8 cellular contexts compared by ENCODE assay signal in the genomic region with DNA sequence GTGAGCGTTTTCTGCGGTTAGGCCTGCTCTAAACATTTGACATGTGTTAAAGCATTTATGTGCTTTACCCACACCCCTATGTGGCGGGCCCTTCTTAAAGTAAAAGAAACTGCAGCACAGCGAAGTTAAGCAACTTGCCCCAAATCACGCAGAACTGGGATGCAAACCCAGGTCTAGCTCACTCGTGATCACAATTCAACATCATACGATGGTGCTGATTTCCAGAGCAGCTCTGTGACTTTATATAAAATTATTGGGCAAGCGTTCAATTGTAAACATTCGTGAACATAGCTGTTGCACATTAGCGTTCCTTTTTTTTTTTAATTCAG. TPM values are rescaled to one million over a fixed set of nuclear protein-coding genes. Genes with fewer than 3 reads are reported as not detected.
DNase-seq lines count a peak whose midpoint lies in the region; ATAC-seq, FAIRE-seq and TF ChIP-seq lines count a peak whose summit lies in the region.

No MANE protein-coding gene starts in this region.

- no peaks in the 10 kb centered on the region for H3K9me3 ChIP-seq in astrocyte (ENCODE audit: insufficient read depth, low read depth, low read length)
- H3K9me3 ChIP-seq in thoracic aorta = no peaks in the 10 kb centered on the region

- H4K20me1 ChIP-seq in astrocyte (ENCODE audit: insufficient read depth, low read length) = no peaks in the 10 kb centered on the region

- H3K36me3 ChIP-seq in astrocyte (ENCODE audit: insufficient read depth, low read length) (no peaks in the 10 kb centered on the region), thoracic aorta (no peaks in the 10 kb centered on the region)

- peaks cover 36% of the 10 kb centered on the region for H3K4me1 Mint-ChIP-seq in T-helper 2 cell treated with Interferon-gamma antibody and Interleukin-4, amounts not matched to agents 5 μg/mL and 100 μg/mL, for 36 hours (ENCODE audit: low read depth)
- no peaks in the 10 kb centered on the region for H3K4me1 Mint-ChIP-seq in astrocyte (ENCODE audit: low read depth, unreplicated experiment)

- FAIRE-seq in astrocyte (lab: Jason Lieb, UNC) = no peak

- H3K27ac ChIP-seq in astrocyte (ENCODE audit: low read depth, low read length) (peak overlapping the region; percentile 66), layer of hippocampus (ENCODE audit: low read depth, low read length) (peak overlapping the region; percentile 88), thoracic aorta (peak overlapping the region; percentile 91 to 93)

- TF ChIP-seq CTCF in astrocyte (IDR thresholded peaks at IDR 0.05; ENCODE audit: insufficient read depth, low read depth, low read length) (no peak), thoracic aorta (IDR thresholded peaks at IDR 0.05) (no peak)

- H3K27me3 Mint-ChIP-seq in T-helper 2 cell treated with Interferon-gamma antibody and Interleukin-4, amounts not matched to agents 5 μg/mL and 100 μg/mL, for 36 hours (ENCODE audit: low read depth) = no peaks in the 10 kb centered on the region
- H3K27me3 Mint-ChIP-seq in astrocyte (ENCODE audit: low read depth, unreplicated experiment) = no peaks in the 10 kb centered on the region

- DNase-seq in T-helper 2 cell treated with Interferon-gamma antibody and Interleukin-4, amounts not matched to agents 5 μg/mL and 100 μg/mL, for 36 hours (ENCODE audit: low spot score) = no peak
- DNase-seq in T-helper 2 cell (no peak), astrocyte (ENCODE audit: low read depth) (no peak), thoracic aorta (ENCODE audit: low spot score) (no peak), retina (no peak), NCI-H345 treated with DMSO at 0.1 percent for 48 hours (lab: John Stamatoyannopoulos, UW; ENCODE audit: unreplicated experiment) (no peak), GM03348 (ENCODE audit: low spot score) (no peak)

- H3K4me2 ChIP-seq in astrocyte (ENCODE audit: low read length) = peak overlapping the region; percentile 98

- peak overlapping the region; percentile 93 for H2AFZ ChIP-seq in astrocyte (ENCODE audit: low read depth, low read length)

- no peaks in the 10 kb centered on the region for H3K9me3 Mint-ChIP-seq in T-helper 2 cell treated with Interferon-gamma antibody and Interleukin-4, amounts not matched to agents 5 μg/mL and 100 μg/mL, for 36 hours
- H3K9me3 Mint-ChIP-seq in astrocyte (ENCODE audit: unreplicated experiment) = no peaks in the 10 kb centered on the region

- peaks cover 2% of the 10 kb centered on the region for H3K36me3 Mint-ChIP-seq in T-helper 2 cell treated with Interferon-gamma antibody and Interleukin-4, amounts not matched to agents 5 μg/mL and 100 μg/mL, for 36 hours (ENCODE audit: low read depth)
- H3K36me3 Mint-ChIP-seq in astrocyte (ENCODE audit: low read depth, unreplicated experiment) = no peaks in the 10 kb centered on the region

- H3K4me1 ChIP-seq in astrocyte (ENCODE audit: insufficient read depth, low read length) (peaks cover 6% of the 10 kb centered on the region), thoracic aorta (ENCODE audit: control insufficient read depth in 1 of 2, low read depth in 2 of 2) (peaks cover 0 to 20% of the 10 kb centered on the region in 2 donors)

- H3K27me3 ChIP-seq in astrocyte (ENCODE audit: insufficient read depth, low read length) (no peaks in the 10 kb centered on the region), layer of hippocampus (ENCODE audit: control insufficient read depth, insufficient read depth, low read length) (no peaks in the 10 kb centered on the region), thoracic aorta (replicated peaks; ENCODE audit: insufficient read depth) (no peaks in the 10 kb centered on the region)

- H3K4me3 ChIP-seq in astrocyte (ENCODE audit: insufficient read depth, low read depth, low read length) (peak overlapping the region; percentile 65), thoracic aorta (peak overlapping the region; percentile 85)

- peak overlapping the region; percentile 85 for H3K27ac Mint-ChIP-seq in T-helper 2 cell treated with Interferon-gamma antibody and Interleukin-4, amounts not matched to agents 5 μg/mL and 100 μg/mL, for 36 hours
- H3K27ac Mint-ChIP-seq in astrocyte (ENCODE audit: unreplicated experiment) = peak overlapping the region; percentile 58

- peak overlapping the region; percentile 80 for H3K4me3 Mint-ChIP-seq in T-helper 2 cell treated with Interferon-gamma antibody and Interleukin-4, amounts not matched to agents 5 μg/mL and 100 μg/mL, for 36 hours
- peak overlapping the region; percentile 76 for H3K4me3 Mint-ChIP-seq in astrocyte (ENCODE audit: unreplicated experiment)

- H3K79me2 ChIP-seq in astrocyte (ENCODE audit: insufficient read depth, low read length) = no peaks in the 10 kb centered on the region

- ATAC-seq in thoracic aorta (ENCODE audit: insufficient number of reproducible peaks, low FRiP score, low read depth) = peak; percentile 1

- peak overlapping the region; percentile 90 for H3K9ac ChIP-seq in astrocyte (ENCODE audit: low read length)

RNA-seq across cellular contexts. Expression of a gene that starts 0.7 kb away (rescaled TPM):
- 0.87 and 2.2 TPM in 2 replicates for total RNA-seq in astrocyte
- total RNA-seq in thoracic aorta = 10 to 100 TPM in 1 of 2 donors, under 1 TPM in 1; 0.85 to 11.1 TPM

RNA-seq across cellular contexts. Expression of a gene that starts 27.4 kb away (rescaled TPM):
- total RNA-seq in astrocyte = 0.14 TPM in 1 of 2 replicates, not detected in the other
- 1 to 10 TPM in 1 of 2 donors, not detected in 1; 1.1 TPM for total RNA-seq in thoracic aorta

RNA-seq across cellular contexts. Expression of a gene that starts 35.5 kb away (rescaled TPM):
- total RNA-seq in astrocyte = 0.26 and 0.98 TPM in 2 replicates
- total RNA-seq in thoracic aorta = under 1 TPM in 1 of 2 donors, not detected in 1; 0.35 TPM
